19 cellular contexts compared by ENCODE assay signal in the genomic region with DNA sequence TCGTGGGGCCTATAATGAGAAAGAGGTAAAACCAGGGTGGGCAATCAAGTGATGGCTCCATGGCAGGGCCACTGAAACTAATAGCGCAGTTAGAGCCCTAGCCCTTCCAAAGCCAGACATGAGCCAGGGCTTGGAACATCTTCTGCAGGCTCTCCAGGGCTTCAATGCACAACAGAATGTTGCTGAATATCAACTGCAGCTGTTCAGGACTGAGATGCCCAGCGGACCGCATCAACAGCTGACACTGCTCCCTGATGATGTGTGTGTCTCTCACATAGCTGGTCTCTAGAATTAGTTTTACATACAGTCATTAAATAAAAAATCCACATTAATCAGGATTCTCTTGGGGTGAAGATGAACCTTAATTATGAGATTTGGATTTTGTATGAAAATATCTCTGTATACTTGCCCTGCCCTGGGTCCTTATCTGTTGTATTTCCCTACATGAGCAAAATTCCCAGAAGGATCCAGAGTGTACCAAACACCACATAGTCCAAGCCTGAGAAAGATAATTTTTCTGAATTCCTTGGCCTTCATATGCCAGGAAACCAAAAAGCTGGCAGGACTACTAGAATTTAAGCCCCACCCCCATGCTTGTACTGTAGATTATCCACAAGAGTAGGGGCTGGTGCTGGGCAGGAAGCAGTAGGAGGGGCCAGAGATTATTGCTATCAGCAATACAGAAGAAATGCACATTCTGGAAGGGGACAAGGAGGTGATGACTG. TPM values are rescaled to one million over a fixed set of nuclear protein-coding genes. Genes with fewer than 3 reads are reported as not detected.
A peak's percentile ranks its signal among the peaks of the same experiment; 100 is the strongest.
DNase-seq lines count a peak whose midpoint lies in the region; ATAC-seq and TF ChIP-seq lines count a peak whose summit lies in the region.
"Had no signal": no experiment of that assay in that cellular context is flagged by ENCODE, and none has a peak within 500 bp of the region (broad histone marks: within the 10 kb centered on the region; RNA-seq: fewer than 3 reads in every experiment).

No MANE protein-coding gene starts in this region.

- intact Hi-C loops in Right ventricle myocardium inferior (cut with DNase I): no loop called here
- intact Hi-C loops in cardiac septum (cut with DNase I): no loop called here
- intact Hi-C loops in heart right ventricle (cut with DNase I): loop anchor here in 2 of 10 donors (10.0 kb wide), 1 partner anchor 212 kb away; a partner anchor contains a TSS
- intact Hi-C loops in testis (cut with DNase I; ENCODE audit: low total_unique reads): no loop called here

- DNase-seq in Right ventricle myocardium inferior (ENCODE audit: missing footprints) (peak; percentile 72), cardiac septum (ENCODE audit: low spot score) (no peak), RPMI7951 (ENCODE audit: low read depth) (peak; percentile 6), heart right ventricle (peak in 1 of 2 donors; percentile 36), testis (peak; percentile 46), NCI-H1436 treated with DMSO at 0.1 percent for 48 hours (lab: John Stamatoyannopoulos, UW) (no peak)
- DNase-seq: activated CD4-positive, alpha-beta memory T cell treated with anti-CD3 and anti-CD28 coated beads for 36 hours; left lung; NCI-H2081; NCI-H748 treated with DMSO at 0.1 percent for 48 hours; stimulated activated naive B cell treated with anti-CD40 and anti-IgM and Interleukin-4, amounts not matched to agents 10 μg/mL and 1 μg/mL and 100 μg/mL, for 72 hours; T-helper 9 cell had no signal

- TF ChIP-seq POLR2A in testis (IDR thresholded peaks at IDR 0.05): no peak

- H3K4me1 ChIP-seq in heart right ventricle (peaks cover 0 to 23% (median 2%) of the 10 kb centered on the region in 9 donors), testis (peaks cover 21% of the 10 kb centered on the region)
- H3K4me1 ChIP-seq: esophagus muscularis mucosa, left lung, vagina had no signal

- no peaks in the 10 kb centered on the region for H3K9me3 ChIP-seq in heart right ventricle
- no peaks in the 10 kb centered on the region for H3K9me3 ChIP-seq in testis
- H3K9me3 ChIP-seq: esophagus muscularis mucosa, left lung, vagina had no signal

- no peaks in the 10 kb centered on the region for H3K27me3 ChIP-seq in heart right ventricle
- no peaks in the 10 kb centered on the region for H3K27me3 ChIP-seq in testis
- H3K27me3 ChIP-seq: vagina had no signal

- peak; percentile 88 for ATAC-seq in Right ventricle myocardium inferior
- ATAC-seq in heart right ventricle: peak; percentile 44 to 86 (median 66)
- no peak for ATAC-seq in HG03342 (IDR thresholded peaks at IDR 0.05; ENCODE audit: unreplicated experiment)
- ATAC-seq in GM18868 (IDR thresholded peaks at IDR 0.05; ENCODE audit: unreplicated experiment): no peak
- ATAC-seq: HCT116, left lung had no signal

- H3K36me3 ChIP-seq in heart right ventricle (no peaks in the 10 kb centered on the region), testis (ENCODE audit: low read depth, missing control alignments) (no peaks in the 10 kb centered on the region)
- H3K36me3 ChIP-seq: esophagus muscularis mucosa, left lung, vagina had no signal

- H3K27ac ChIP-seq in heart right ventricle (peak overlapping the region in 3 of 10 donors; percentile 12 to 38 (median 19)), testis (peak overlapping the region in 1 of 2 donors; percentile 42)
- H3K27ac ChIP-seq: esophagus muscularis mucosa, HL-60, left lung, skin epidermis, vagina had no signal

- 66 to 72% methylated on average over 4 of the region's 4 CpGs for WGBS in heart right ventricle, 2 donors
- 37 to 40% methylated on average over 4 of the region's 4 CpGs for WGBS in testis, 2 donors

- TF ChIP-seq CTCF in heart right ventricle (IDR thresholded peaks at IDR 0.05) (no peak), testis (IDR thresholded peaks at IDR 0.05) (no peak)

- H3K4me3 ChIP-seq in heart right ventricle (no peak overlapping the region), testis (no peak overlapping the region)
- H3K4me3 ChIP-seq: esophagus muscularis mucosa, left lung, skin epidermis, vagina had no signal

RNA-seq across cellular contexts. Expression of a gene that starts 7.7 kb away (rescaled TPM):
- 47.5 TPM for total RNA-seq in Right ventricle myocardium inferior
- total RNA-seq in cardiac septum: 49.9 TPM
- total RNA-seq in RPMI7951 (2014; rRNA removed; shearing (Covaris generic)): 18.4 and 26.0 TPM in 2 replicates
- 10 to 100 TPM; 37.1 to 66.8 (median 49.7) TPM for total RNA-seq in heart right ventricle
- polyA plus RNA-seq in heart right ventricle: 10 to 100 TPM; 12.3 to 26.8 TPM
- total RNA-seq in testis: 10 to 100 TPM; 72.3 to 72.5 TPM
- polyA plus RNA-seq in testis (ENCODE audit: insufficient read depth, low read depth, low replicate concordance): 11.5 TPM

Comparison
In these comparisons a context has a peak if more than half of its experiments do, and no peak if none do; other contexts are left out.
1. DNase-seq: peak in Right ventricle myocardium inferior (single experiment), RPMI7951 (single experiment) and testis (single experiment); none in cardiac septum (single experiment) and NCI-H1436 treated with DMSO at 0.1 percent for 48 hours (single experiment).
2. ATAC-seq: peak in Right ventricle myocardium inferior (single experiment) and heart right ventricle (8 of 8); none in HG03342 (single experiment) and GM18868 (single experiment).